In genomic region chr4:91471280-91471679, GRCh38 we compare ENCODE assay signal across 21 cellular contexts.
"Had no signal": no experiment of that assay in that cellular context is flagged by ENCODE, and none has a peak within 500 bp of the region (broad histone marks: within the 10 kb centered on the region; RNA-seq: fewer than 3 reads in every experiment).

No MANE protein-coding gene starts in this region.

- H3K4me3 Mint-ChIP-seq: activated CD4-positive, alpha-beta T cell treated with anti-CD3 and anti-CD28 coated beads, Interleukin-2, amount 10 ng/mL, durations not matched to agents 24 days and 14 days; dendritic cell treated with granulocyte-macrophage colony-stimulating factor and Interleukin-4, amounts not matched to agents 40 ng/mL and 50 ng/mL, for 4 days; effector memory CD8-positive, alpha-beta T cell; naive thymus-derived CD8-positive, alpha-beta T cell; T-helper 1 cell treated with Interleukin-12 subunit alpha and Interleukin-12 subunit beta and Interleukin-4 antibody, amounts not matched to agents 30 μg/mL and 1 μg/mL, for 36 hours; type B pancreatic cell; WTC11 had no signal

- H3K9me3 ChIP-seq: body of pancreas, mucosa of descending colon, prostate gland had no signal

- H3K27me3 ChIP-seq: body of pancreas had no signal

- H3K36me3 ChIP-seq: prostate gland had no signal

- H3K27ac Mint-ChIP-seq: activated CD4-positive, alpha-beta T cell treated with anti-CD3 and anti-CD28 coated beads, Interleukin-2, amount 10 ng/mL, durations not matched to agents 24 days and 14 days; activated naive CD4-positive, alpha-beta T cell treated with anti-CD3 and anti-CD28 coated beads, Interleukin-2, amount 50 U/mL, for 72 hours; dendritic cell treated with granulocyte-macrophage colony-stimulating factor and Interleukin-4, amounts not matched to agents 40 ng/mL and 50 ng/mL, for 4 days; effector memory CD8-positive, alpha-beta T cell; naive thymus-derived CD8-positive, alpha-beta T cell; T-helper 1 cell treated with Interleukin-12 subunit alpha and Interleukin-12 subunit beta and Interleukin-4 antibody, amounts not matched to agents 30 μg/mL and 1 μg/mL, for 36 hours; type B pancreatic cell; WTC11 had no signal

- H3K27ac ChIP-seq: body of pancreas, prostate gland had no signal

- H3K4me1 ChIP-seq: body of pancreas, prostate gland had no signal

- H3K27me3 Mint-ChIP-seq: activated CD4-positive, alpha-beta T cell treated with anti-CD3 and anti-CD28 coated beads, Interleukin-2, amount 10 ng/mL, durations not matched to agents 24 days and 14 days; dendritic cell treated with granulocyte-macrophage colony-stimulating factor and Interleukin-4, amounts not matched to agents 40 ng/mL and 50 ng/mL, for 4 days; effector memory CD8-positive, alpha-beta T cell; naive thymus-derived CD8-positive, alpha-beta T cell; type B pancreatic cell had no signal

- H3K9me3 Mint-ChIP-seq: T-helper 1 cell treated with Interleukin-12 subunit alpha and Interleukin-12 subunit beta and Interleukin-4 antibody, amounts not matched to agents 30 μg/mL and 1 μg/mL, for 36 hours; type B pancreatic cell had no signal

- H3K36me3 Mint-ChIP-seq: activated naive CD4-positive, alpha-beta T cell treated with anti-CD3 and anti-CD28 coated beads, Interleukin-2, amount 50 U/mL, for 72 hours; naive thymus-derived CD8-positive, alpha-beta T cell; type B pancreatic cell had no signal

- DNase-seq: activated CD4-positive, alpha-beta T cell treated with anti-CD3 and anti-CD28 coated beads, Interleukin-2, amount 10 ng/mL, durations not matched to agents 24 days and 14 days; activated CD8-positive, alpha-beta memory T cell treated with anti-CD3 and anti-CD28 coated beads for 24 hours; activated effector memory CD4-positive, alpha-beta T cell treated with Interleukin-2 at 50 U/mL for 16 hours; amniotic stem cell; central memory CD4-positive, alpha-beta T cell; effector memory CD8-positive, alpha-beta T cell; erythroblast; left colon; mammary epithelial cell; naive thymus-derived CD8-positive, alpha-beta T cell; nucleus accumbens; stimulated activated naive CD4-positive, alpha-beta T cell treated with Interleukin-2 at 50 U/mL for 16 hours had no signal

- ATAC-seq: activated naive CD4-positive, alpha-beta T cell treated with anti-CD3 and anti-CD28 coated beads, Interleukin-2, amount 50 U/mL, for 72 hours; body of pancreas; effector memory CD8-positive, alpha-beta T cell; left colon; mucosa of descending colon; naive thymus-derived CD8-positive, alpha-beta T cell; sciatic nerve; WTC11 had no signal

- H3K4me1 Mint-ChIP-seq: activated CD4-positive, alpha-beta T cell treated with anti-CD3 and anti-CD28 coated beads, Interleukin-2, amount 10 ng/mL, durations not matched to agents 24 days and 14 days; naive thymus-derived CD8-positive, alpha-beta T cell; WTC11 had no signal

- H3K4me3 ChIP-seq: body of pancreas, mucosa of descending colon, prostate gland had no signal
